Comparison of ENCODE assay signal across 13 cellular contexts in genomic region chr18:45626330-45627203, GRCh38. TPM values are rescaled to one million over a fixed set of nuclear protein-coding genes. Genes with fewer than 3 reads are reported as not detected.
DNase-seq lines count a peak whose midpoint lies in the region; ATAC-seq, FAIRE-seq and TF ChIP-seq lines count a peak whose summit lies in the region.
"Had no signal": no experiment of that assay in that cellular context is flagged by ENCODE, and none has a peak within 500 bp of the region (broad histone marks: within the 10 kb centered on the region; RNA-seq: fewer than 3 reads in every experiment).

No MANE protein-coding gene starts in this region.

- H4K20me1 ChIP-seq in HepG2 (ENCODE audit: insufficient read depth, low read length), result no peaks in the 10 kb centered on the region

- no peak overlapping the region for H3K4me3 ChIP-seq in AG09309 (ENCODE audit: control insufficient read depth, low read depth, low read length)
- H3K4me3 ChIP-seq in cardiac fibroblast (replicated peaks in 1 of 2; ENCODE audit: low read depth in 2 of 2, low read length in 2 of 2), result no peak overlapping the region
- no peak overlapping the region for H3K4me3 ChIP-seq in mesendoderm (ENCODE audit: low read length)
- H3K4me3 ChIP-seq in HepG2 (replicated peaks in 1 of 3; ENCODE audit: insufficient read depth in 1 of 3, low read depth in 2 of 3, low read length in 3 of 3), result no peak overlapping the region

- TF ChIP-seq CTCF in AG09309 (IDR thresholded peaks at IDR 0.05; ENCODE audit: control insufficient read depth, insufficient read depth, low read depth, low read length, missing control alignments) (no peak), cardiac fibroblast (IDR thresholded peaks at IDR 0.05; ENCODE audit: low read depth, low read length) (no peak), HepG2 (CRISPR knock-in tag; IDR thresholded peaks at IDR 0.05) (no peak)

- H3K18ac ChIP-seq in mesendoderm (ENCODE audit: low read length), result no peak overlapping the region

- H3K4me1 ChIP-seq in mesendoderm (ENCODE audit: control insufficient read depth, low read depth, low read length) (peaks cover 2% of the 10 kb centered on the region), HepG2 (ENCODE audit: insufficient read depth, low read length) (no peaks in the 10 kb centered on the region)

- no peaks in the 10 kb centered on the region for H3K27me3 ChIP-seq in mesendoderm (ENCODE audit: insufficient read depth, low read length, poor library complexity)
- no peaks in the 10 kb centered on the region for H3K27me3 ChIP-seq in HepG2 (ENCODE audit: control insufficient read depth in 1 of 2, insufficient read depth in 2 of 2, low read length in 2 of 2)

- no peak overlapping the region for H4K8ac ChIP-seq in mesendoderm (ENCODE audit: low read depth, low read length)

- no peak for ATAC-seq in HepG2
- no peak for ATAC-seq in HG03045 (IDR thresholded peaks at IDR 0.05; ENCODE audit: unreplicated experiment)
- no peak for ATAC-seq in GM21390 (IDR thresholded peaks at IDR 0.05; ENCODE audit: unreplicated experiment)
- ATAC-seq: activated T-helper 17 cell treated with anti-CD3 and anti-CD28 coated beads, Interleukin-2, amount 50 U/mL, for 72 hours had no signal

- no peak overlapping the region for H3K23ac ChIP-seq in mesendoderm (ENCODE audit: low read length)

- H3K56ac ChIP-seq in mesendoderm (ENCODE audit: low read length), result no peak overlapping the region

- H2BK15ac ChIP-seq in mesendoderm (replicated peaks; ENCODE audit: low read depth), result no peak overlapping the region

- CTCF ChIA-PET in HepG2 (lab: Yijun Ruan, JAX; ENCODE audit: low intra/inter-chr PET ratio, low total read pairs), result no interaction called here

- H4K5ac ChIP-seq in mesendoderm (ENCODE audit: low read length), result no peak overlapping the region

- intact Hi-C loops in HepG2 (cut with micrococcal nuclease; ENCODE audit: unreplicated experiment), result no loop called here

- in situ Hi-C loops in HepG2 (cut with HindIII; ENCODE audit: extremely low pct_ligation_motif_present, low pct_unique_long_range_greater_than_20kb), result no loop called here

- no peak overlapping the region for H3K4ac ChIP-seq in mesendoderm (ENCODE audit: low read depth, low read length)

- no peak overlapping the region for H2BK120ac ChIP-seq in mesendoderm (ENCODE audit: low read depth, low read length)

- no peaks in the 10 kb centered on the region for H3K79me2 ChIP-seq in mesendoderm (ENCODE audit: control insufficient read depth, insufficient read depth, low read length)
- no peaks in the 10 kb centered on the region for H3K79me2 ChIP-seq in HepG2 (ENCODE audit: insufficient read depth, low read length)

- H3K9ac ChIP-seq in mesendoderm (ENCODE audit: low read length), result no peak overlapping the region
- H3K9ac ChIP-seq in HepG2 (ENCODE audit: insufficient read depth, low read depth, low read length), result no peak overlapping the region

- FAIRE-seq in HepG2 (lab: Jason Lieb, UNC), result no peak
- FAIRE-seq: endothelial cell of umbilical vein had no signal

- H3K9me3 ChIP-seq in HepG2 (ENCODE audit: low read length), result no peaks in the 10 kb centered on the region

- H3K4me2 ChIP-seq in mesendoderm (ENCODE audit: low read length) (no peak overlapping the region), HepG2 (ENCODE audit: low read depth, low read length) (no peak overlapping the region)

- peak; percentile 97 for TF ChIP-seq EP300 in Ishikawa (IDR thresholded peaks at IDR 0.05; ENCODE audit: borderline replicate concordance)
- TF ChIP-seq EP300 in HepG2 (IDR thresholded peaks at IDR 0.05; ENCODE audit: low read depth in 2 of 2, low read length in 2 of 2), result no peak
- TF ChIP-seq EP300 in HepG2 (CRISPR knock-in tag; IDR thresholded peaks at IDR 0.05; ENCODE audit: borderline replicate concordance), result no peak

- TF ChIP-seq RAD21 in Ishikawa (IDR thresholded peaks at IDR 0.05; ENCODE audit: low read depth), result peak; percentile 19; the same call in 1 of the 2 replicates
- no peak for TF ChIP-seq RAD21 in HepG2 (CRISPR knock-in tag; IDR thresholded peaks at IDR 0.05)

- no peak overlapping the region for H2BK5ac ChIP-seq in mesendoderm (ENCODE audit: low read length)

- WGBS in mesendoderm (ENCODE audit: extremely low coverage, insufficient coverage, low lambda C conversion rate), result no CpG with 5 or more reads among the region's 10 CpGs
- WGBS in HepG2 (ENCODE audit: low lambda C conversion rate), result 4% methylated on average over 5 of the region's 10 CpGs

- no TSS peak for BruUV-seq in HepG2 (replicated peaks; lab: Mats Ljungman, UMichigan)

- H2AFZ ChIP-seq in HepG2 (ENCODE audit: low read length), result no peak overlapping the region

- TF ChIP-seq POLR2A in HepG2 (IDR thresholded peaks at IDR 0.05; ENCODE audit: insufficient read depth in 1 of 2, low read depth in 2 of 2, low read length in 2 of 2), result no peak

- H3K27ac ChIP-seq in mesendoderm (ENCODE audit: low read depth, low read length), result peak overlapping the region; percentile 27
- no peak overlapping the region for H3K27ac ChIP-seq in HepG2 (ENCODE audit: extremely low read length, insufficient read depth, low read length)

- H2AK5ac ChIP-seq in mesendoderm (ENCODE audit: low read length), result no peak overlapping the region

- DNase-seq in AG09309 (ENCODE audit: low read depth) (peak; percentile 46), cardiac fibroblast (ENCODE audit: low read depth in 2 of 2) (peak; percentile 19 to 45), mesendoderm (peak; percentile 85), HepG2 (ENCODE audit: low spot score) (no peak), C1 segment of cervical spinal cord (lab: John Stamatoyannopoulos, UW) (no peak)
- DNase-seq: Calu3; NCI-H524 treated with DMSO at 0.1 percent for 48 hours; stimulated activated CD4-positive, alpha-beta T cell treated with anti-CD3 and anti-CD28 coated beads, Interleukin-12 subunit alpha, Interleukin-12 subunit beta, amount 100 ng/mL, for 4 hours had no signal

- POLR2A ChIA-PET in HepG2 (lab: Yijun Ruan, JAX), result no interaction called here

- no peaks in the 10 kb centered on the region for H3K79me1 ChIP-seq in mesendoderm (ENCODE audit: low read length)

- no peaks in the 10 kb centered on the region for H3K36me3 ChIP-seq in mesendoderm (ENCODE audit: control insufficient read depth, insufficient read depth, low read length)
- no peaks in the 10 kb centered on the region for H3K36me3 ChIP-seq in HepG2 (replicated peaks in 1 of 2; ENCODE audit: control insufficient read depth in 1 of 2, insufficient read depth in 2 of 2, low read length in 2 of 2)

TF ChIP-seq in Ishikawa, 13 proteins besides CTCF, POLR2A, EP300 and RAD21 (continues in another document):
- TF ChIP-seq CREB1 (IDR thresholded peaks at IDR 0.05; ENCODE audit: low read depth) (0 out of 2 replicates have a peak, but pooled peaks have one; percentile 8), CEBPB (IDR thresholded peaks at IDR 0.05) (no peak), USF1 (IDR thresholded peaks at IDR 0.05) (no peak), EGR1 (IDR thresholded peaks at IDR 0.05) (no peak), TCF12 (IDR thresholded peaks at IDR 0.05; ENCODE audit: low read depth) (peak; percentile 96), NFIC (IDR thresholded peaks at IDR 0.05) (peak; percentile 94), ZBTB7A (IDR thresholded peaks at IDR 0.05; ENCODE audit: low read depth) (no peak)

TF ChIP-seq in HepG2, 621 proteins besides CTCF, POLR2A, EP300 and RAD21 (continues in another document):
- no peak for TF ChIP-seq ZFP37 (CRISPR knock-in tag; IDR thresholded peaks at IDR 0.05; ENCODE audit: borderline replicate concordance)
- no peak for TF ChIP-seq NR0B2 (CRISPR knock-in tag; IDR thresholded peaks at IDR 0.05)
- no peak for TF ChIP-seq FIP1L1 (IDR thresholded peaks at IDR 0.05; ENCODE audit: borderline replicate concordance, insufficient read depth, low read depth, low read length)
- TF ChIP-seq ATF5 (CRISPR knock-in tag; IDR thresholded peaks at IDR 0.05; ENCODE audit: low read depth), result no peak
- no peak for TF ChIP-seq FOXP1 (IDR thresholded peaks at IDR 0.05)
- no peak for TF ChIP-seq FOXP1 (CRISPR knock-in tag; IDR thresholded peaks at IDR 0.05)
- TF ChIP-seq ZNF251 (CRISPR knock-in tag; IDR thresholded peaks at IDR 0.05), result no peak
- no peak for TF ChIP-seq ZSCAN25 (CRISPR knock-in tag; IDR thresholded peaks at IDR 0.05)

RNA-seq across cellular contexts. Expression of gene SLC14A2, which starts 11.3 kb away (rescaled TPM):
- 0.08 TPM for polyA plus RNA-seq in mesendoderm (2013, experiment 1 of 2)
- polyA plus RNA-seq in mesendoderm (2013, experiment 2 of 2), result 0.11 TPM
- total RNA-seq in HepG2 (2016; rRNA removed; fragmentation: Illumina TruSeq; extraction: Trizol), result not detected in 2 replicates
- total RNA-seq in HepG2 (2016; cell fraction: cytosol; rRNA removed; fragmentation: Illumina TruSeq; extraction: Trizol; ENCODE audit: low read depth), result not detected in 2 replicates
- total RNA-seq in HepG2 (2016; cell fraction: insoluble cytoplasmic fraction; rRNA removed; fragmentation: Illumina TruSeq; extraction: Trizol), result not detected in 2 replicates
- total RNA-seq in HepG2 (2016; cell fraction: membrane; rRNA removed; fragmentation: Illumina TruSeq; extraction: Trizol), result not detected in 2 replicates
- total RNA-seq in HepG2 (2016; cell fraction: nucleus; rRNA removed; fragmentation: Illumina TruSeq; extraction: Trizol), result not detected in 2 replicates
- polyA plus RNA-seq in HepG2 (2011; rRNA removed), result not detected in 2 replicates
- 0.01 TPM in 1 of 2 replicates, not detected in the other for polyA plus RNA-seq in HepG2 (2011; cell fraction: cytosol; rRNA removed)
- polyA plus RNA-seq in HepG2 (2011; cell fraction: nucleus; rRNA removed), result not detected in 2 replicates
- not detected in 2 replicates for polyA plus RNA-seq in HepG2 (2012)
- not detected in 2 replicates for polyA plus RNA-seq in HepG2 (2016; cell fraction: cytosol; fragmentation: Illumina TruSeq; extraction: Trizol; ENCODE audit: low read depth)
- not detected in 2 replicates for polyA plus RNA-seq in HepG2 (2016; cell fraction: insoluble cytoplasmic fraction; fragmentation: Illumina TruSeq; extraction: Trizol; ENCODE audit: low read depth)
- polyA plus RNA-seq in HepG2 (2016; cell fraction: membrane; fragmentation: Illumina TruSeq; extraction: Trizol; ENCODE audit: low read depth), result not detected in 2 replicates
- polyA plus RNA-seq in HepG2 (2016; cell fraction: nucleus; fragmentation: Illumina TruSeq; extraction: Trizol; ENCODE audit: insufficient read depth, low read depth), result not detected in 2 replicates
- polyA minus RNA-seq in HepG2 (2011; rRNA and poly(A)+ RNA removed; ENCODE audit: low replicate concordance), result 0.14 TPM in 1 of 2 replicates, not detected in the other
- polyA minus RNA-seq in HepG2 (2011; cell fraction: cytosol; rRNA and poly(A)+ RNA removed), result not detected in 2 replicates
- polyA minus RNA-seq in HepG2 (2011; cell fraction: nucleus; rRNA and poly(A)+ RNA removed), result not detected in 2 replicates
- total RNA-seq: Calu3, endothelial cell of umbilical vein had no signal

Comparison
In these comparisons a context has a peak if more than half of its experiments do, and no peak if none do; other contexts are left out.
1. DNase-seq: peak in AG09309 (single experiment), cardiac fibroblast (2 of 2) and mesendoderm (single experiment); none in HepG2 (single experiment) and C1 segment of cervical spinal cord (0 of 14).